In genomic region chr6:163340201-163340887, GRCh38 we compare ENCODE assay signal across 28 cellular contexts.
DNase-seq lines count a peak whose midpoint lies in the region; ATAC-seq, FAIRE-seq and TF ChIP-seq lines count a peak whose summit lies in the region.
"Had no signal": no experiment of that assay in that cellular context is flagged by ENCODE, and none has a peak within 500 bp of the region (broad histone marks: within the 10 kb centered on the region; RNA-seq: fewer than 3 reads in every experiment).

No MANE protein-coding gene starts in this region.

- H3K56ac ChIP-seq in H1 (replicated peaks; ENCODE audit: insufficient read length, low read depth, low read length) = no peak overlapping the region

- intact Hi-C loops in psoas muscle (cut with DNase I) = no loop called here

- peaks cover 11% of the 10 kb centered on the region; the same call in 1 of the 2 replicates for H3K4me1 Mint-ChIP-seq in HFFc6 (ENCODE audit: low read depth)
- H3K4me1 Mint-ChIP-seq in naive thymus-derived CD8-positive, alpha-beta T cell = peaks cover 0 to 5% (median 4%) of the 10 kb centered on the region in 4 donors
- H3K4me1 Mint-ChIP-seq: activated CD4-positive, alpha-beta T cell treated with anti-CD3 and anti-CD28 coated beads for 36 hours; activated T-helper 17 cell treated with anti-CD3 and anti-CD28 coated beads, Interleukin-2, amount 50 U/mL, for 72 hours had no signal

- no peaks in the 10 kb centered on the region for H3K79me2 ChIP-seq in H1 (ENCODE audit: control insufficient read depth in 1 of 2, insufficient read depth in 2 of 2, low read length in 2 of 2)

- no peak overlapping the region for H3K9ac ChIP-seq in H1 (replicated peaks in 1 of 4; ENCODE audit: extremely low read depth in 1 of 4, low read depth in 3 of 4, low read length in 3 of 4)

- H2BK15ac ChIP-seq in H1 (ENCODE audit: low read length) = no peak overlapping the region

- no peak overlapping the region for H4K8ac ChIP-seq in H1 (ENCODE audit: extremely low read depth, insufficient read depth, low read length)

- no peaks in the 10 kb centered on the region for H4K20me1 ChIP-seq in H1 (replicated peaks in 1 of 2; ENCODE audit: control insufficient read depth in 1 of 2, insufficient read depth in 2 of 2, low read length in 2 of 2)

- H3K4me3 Mint-ChIP-seq in HFFc6 = no peak overlapping the region
- no peak overlapping the region for H3K4me3 Mint-ChIP-seq in naive thymus-derived CD8-positive, alpha-beta T cell
- H3K4me3 Mint-ChIP-seq: activated CD4-positive, alpha-beta T cell treated with anti-CD3 and anti-CD28 coated beads for 36 hours; activated naive CD8-positive, alpha-beta T cell; activated T-helper 17 cell treated with anti-CD3 and anti-CD28 coated beads, Interleukin-2, amount 50 U/mL, for 72 hours; nephron progenitor cell had no signal

- DNase-seq in HFFc6 (no peak), RPMI7951 (ENCODE audit: low read depth) (peak; percentile 54), H1 (ENCODE audit: low read depth in 1 of 2, low spot score in 2 of 2) (no peak), psoas muscle (no peak), GM10248 (ENCODE audit: extremely low spot score) (no peak), NCI-H2196 treated with DMSO at 0.1 percent for 48 hours (lab: John Stamatoyannopoulos, UW; ENCODE audit: unreplicated experiment) (no peak)
- DNase-seq in naive thymus-derived CD8-positive, alpha-beta T cell = no peak
- DNase-seq: activated CD4-positive, alpha-beta T cell treated with anti-CD3 and anti-CD28 coated beads for 36 hours; AML-193; COR-L47; DND-41; erythroblast; Kasumi-1; kidney glomerular epithelial cell; NCI-H1092 treated with DMSO at 0.1 percent for 48 hours; NCI-H2081; NCI-H524 treated with DMSO at 0.1 percent for 48 hours; nephron progenitor cell; SHP77; stimulated activated CD4-positive, alpha-beta T cell treated with anti-CD3 and anti-CD28 coated beads, Interleukin-4, amount 100 ng/mL, for 4 hours; stomach; upper lobe of right lung had no signal

- H3K9me3 Mint-ChIP-seq in HFFc6 = peaks cover 6% of the 10 kb centered on the region; the same call in 1 of the 2 replicates
- H3K9me3 Mint-ChIP-seq in naive thymus-derived CD8-positive, alpha-beta T cell = no peaks in the 10 kb centered on the region
- H3K9me3 Mint-ChIP-seq: activated T-helper 17 cell treated with anti-CD3 and anti-CD28 coated beads, Interleukin-2, amount 50 U/mL, for 72 hours; nephron progenitor cell had no signal

- no peak for TF ChIP-seq POLR2A in H1 (IDR thresholded peaks at IDR 0.05; ENCODE audit: control extremely low read depth in 1 of 2, low read depth in 2 of 2, low read length in 2 of 2)

- peaks cover 5 to 25% (median 6%) of the 10 kb centered on the region in 4 experiments; a peak in 6 of 7 replicates for H3K4me1 ChIP-seq in H1 (replicated peaks in 1 of 4; ENCODE audit: control insufficient read depth in 3 of 4, insufficient read depth in 4 of 4, low read length in 3 of 4)
- peaks cover 57% of the 10 kb centered on the region for H3K4me1 ChIP-seq in psoas muscle
- H3K4me1 ChIP-seq: breast epithelium, prostate gland had no signal

- H3K9me3 ChIP-seq in H1 (ENCODE audit: insufficient read depth in 2 of 2, low read depth in 1 of 2, low read length in 1 of 2) (no peaks in the 10 kb centered on the region), psoas muscle (no peaks in the 10 kb centered on the region)
- H3K9me3 ChIP-seq: breast epithelium, HAP-1, prostate gland, stomach, upper lobe of right lung had no signal

- peaks cover 4% of the 10 kb centered on the region for H3K27me3 Mint-ChIP-seq in HFFc6 (ENCODE audit: insufficient read depth)
- H3K27me3 Mint-ChIP-seq in naive thymus-derived CD8-positive, alpha-beta T cell = peaks cover 2 to 17% (median 10%) of the 10 kb centered on the region in 5 donors

- H3K36me3 ChIP-seq in H1 (ENCODE audit: control insufficient read depth in 2 of 4, insufficient read depth in 4 of 4, low read length in 3 of 4) = no peaks in the 10 kb centered on the region
- no peaks in the 10 kb centered on the region for H3K36me3 ChIP-seq in psoas muscle (ENCODE audit: insufficient read depth in 1 of 2, low read depth in 1 of 2)
- H3K36me3 ChIP-seq: breast epithelium, HAP-1, prostate gland, stomach, upper lobe of right lung had no signal

- H3K27me3 ChIP-seq in H1 (replicated peaks in 1 of 4; ENCODE audit: control insufficient read depth in 3 of 4, extremely low read depth in 1 of 4, insufficient read depth in 3 of 4, low read length in 3 of 4) = peaks cover 0 to 10% (median 6%) of the 10 kb centered on the region in 4 experiments; a peak in 3 of 7 replicates
- H3K27me3 ChIP-seq in psoas muscle (ENCODE audit: insufficient read depth in 3 of 3, low read length in 2 of 3) = no peaks in the 10 kb centered on the region
- H3K27me3 ChIP-seq: breast epithelium, stomach, upper lobe of right lung had no signal

- no peak overlapping the region for H3K23ac ChIP-seq in H1 (ENCODE audit: insufficient read length)

- no peak overlapping the region for H3K27ac ChIP-seq in H1 (ENCODE audit: low read depth, low read length)
- H3K27ac ChIP-seq in psoas muscle = peak overlapping the region; percentile 94
- H3K27ac ChIP-seq: breast epithelium, prostate gland, upper lobe of right lung had no signal

- H2BK12ac ChIP-seq in H1 (ENCODE audit: low read depth, low read length) = no peak overlapping the region

- TF ChIP-seq CTCF in HFFc6 (IDR thresholded peaks at IDR 0.05) (peak; percentile 42; the same call in 1 of the 2 replicates), H1 (IDR thresholded peaks at IDR 0.05; ENCODE audit: control extremely low read depth in 1 of 3, insufficient read depth in 1 of 3, low read depth in 1 of 3, low read length in 3 of 3) (peak; percentile 27 to 58 (median 53); a peak in 3 of 4 replicates), psoas muscle (IDR thresholded peaks at IDR 0.05) (peak; percentile 18), GM10248 (IDR thresholded peaks at IDR 0.05; ENCODE audit: control extremely low read depth, extremely low read depth, low read depth, missing control alignments) (no peak)

- no peaks in the 10 kb centered on the region for H3K36me3 Mint-ChIP-seq in HFFc6 (ENCODE audit: low read depth)
- no peaks in the 10 kb centered on the region for H3K36me3 Mint-ChIP-seq in naive thymus-derived CD8-positive, alpha-beta T cell
- H3K36me3 Mint-ChIP-seq: activated naive CD8-positive, alpha-beta T cell had no signal

- no peaks in the 10 kb centered on the region for H3K79me1 ChIP-seq in H1 (ENCODE audit: low read depth, low read length)

- H2BK20ac ChIP-seq in H1 (ENCODE audit: low read length) = 0 out of 2 replicates have a peak overlapping the region, but pooled peaks have one; percentile 48

- CTCF ChIA-PET in H1 (lab: Charles Lee; ENCODE audit: partially characterized antibody) = interaction anchor here (0.7 to 1.6 kb wide), 7 partner anchors 12 to 769 kb away, joined by 3 to 6 read pairs (median 3); no protein-coding TSS in a partner anchor
- CTCF ChIA-PET in GM10248 (lab: Yijun Ruan, JAX) = interaction anchor here (1.3 kb wide), 1 partner anchor 19 kb away, joined by 4 read pairs; no protein-coding TSS in a partner anchor

- H3K18ac ChIP-seq in H1 (ENCODE audit: extremely low read depth, low read length) = no peak overlapping the region

- no peak overlapping the region for H3K4me2 ChIP-seq in H1 (ENCODE audit: insufficient read depth in 1 of 2, low read depth in 2 of 2, low read length in 2 of 2)

- no peak overlapping the region for H3K4ac ChIP-seq in H1 (replicated peaks; ENCODE audit: insufficient read length, low read depth, low read length)

- no peak overlapping the region for H3K27ac Mint-ChIP-seq in HFFc6
- H3K27ac Mint-ChIP-seq in naive thymus-derived CD8-positive, alpha-beta T cell = no peak overlapping the region
- H3K27ac Mint-ChIP-seq: activated CD4-positive, alpha-beta T cell treated with anti-CD3 and anti-CD28 coated beads for 36 hours; activated naive CD8-positive, alpha-beta T cell; activated T-helper 17 cell treated with anti-CD3 and anti-CD28 coated beads, Interleukin-2, amount 50 U/mL, for 72 hours; nephron progenitor cell had no signal

- no peak overlapping the region for H4K5ac ChIP-seq in H1 (ENCODE audit: insufficient read length, low read depth, low read length)

- FAIRE-seq in H1 (lab: Jason Lieb, UNC) = no peak
- FAIRE-seq: HTR-8/SVneo had no signal

- TF ChIP-seq RAD21 in H1 (IDR thresholded peaks at IDR 0.05 in 1 of 2, conservative IDR thresholded peaks at IDR 0.05 in 1 of 2; ENCODE audit: low read depth in 2 of 2, low read length in 2 of 2) = peak; percentile 39 to 50

- H2AK5ac ChIP-seq in H1 (ENCODE audit: low read depth, low read length) = no peak overlapping the region

- no peaks in the 10 kb centered on the region for H3K23me2 ChIP-seq in H1 (ENCODE audit: low read depth, low read length)

- POLR2A ChIA-PET in H1 (lab: Charles Lee; ENCODE audit: partially characterized antibody) (interaction anchor here (0.6 kb wide), 1 partner anchor 430 kb away, joined by 3 read pairs; no protein-coding TSS in a partner anchor), GM10248 (lab: Yijun Ruan, JAX) (no interaction called here)
- POLR2A ChIA-PET in naive thymus-derived CD8-positive, alpha-beta T cell (lab: Charles Lee) = no interaction called here

- ATAC-seq in psoas muscle = no peak
- no peak for ATAC-seq in naive thymus-derived CD8-positive, alpha-beta T cell
- ATAC-seq: activated CD4-positive, alpha-beta T cell treated with anti-CD3 and anti-CD28 coated beads for 36 hours; activated T-helper 17 cell treated with anti-CD3 and anti-CD28 coated beads, Interleukin-2, amount 50 U/mL, for 72 hours; upper lobe of right lung had no signal

- no peak overlapping the region for H2BK5ac ChIP-seq in H1 (ENCODE audit: low read depth, low read length)

- no peak overlapping the region for H4K91ac ChIP-seq in H1 (replicated peaks; ENCODE audit: insufficient read length, low read length)

- TF ChIP-seq EP300 in H1 (IDR thresholded peaks at IDR 0.05; ENCODE audit: borderline replicate concordance in 1 of 2, low read depth in 2 of 2, low read length in 2 of 2) = no peak

- no peak overlapping the region for H2AFZ ChIP-seq in H1 (ENCODE audit: low read length)

- H3K14ac ChIP-seq in H1 (ENCODE audit: insufficient read length) = no peak overlapping the region

- H2BK120ac ChIP-seq in H1 (replicated peaks; ENCODE audit: low read depth, low read length) = no peak overlapping the region

- H3K4me3 ChIP-seq in H1 (ENCODE audit: extremely low read depth in 1 of 4, insufficient read depth in 2 of 4, low read depth in 3 of 4, low read length in 4 of 4) (no peak overlapping the region), psoas muscle (no peak overlapping the region)
- H3K4me3 ChIP-seq: breast epithelium, HAP-1, prostate gland, stomach, upper lobe of right lung had no signal

- WGBS in H1 (ENCODE audit: extremely low coverage in 1 of 2, insufficient coverage in 1 of 2, insufficient read length in 1 of 2, insufficient replicate concordance in 2 of 2, low coverage in 1 of 2, low lambda C conversion rate in 2 of 2, missing lambda C conversion rate in 1 of 2), 2 experiments = 87% methylated on average over 19 of the region's 19 CpGs; no CpG with 5 or more reads in 1 of the 2 experiments
- WGBS in psoas muscle, 3 donors = 94 to 97% (median 95%) methylated on average over 19 of the region's 19 CpGs

TF ChIP-seq in H1, 55 proteins besides CTCF, POLR2A, EP300 and RAD21 (continues in another document):
- TF ChIP-seq CEBPB (IDR thresholded peaks at IDR 0.05; ENCODE audit: low read depth, low read length) = no peak
- TF ChIP-seq HDAC2 (IDR thresholded peaks at IDR 0.05; ENCODE audit: borderline replicate concordance in 1 of 2, low read depth in 2 of 2, low read length in 2 of 2) = no peak
